In genomic region chr1:178417858-178418257, GRCh38 we compare ENCODE assay signal across 13 cellular contexts.
DNase-seq lines count a peak whose midpoint lies in the region; ATAC-seq, FAIRE-seq and TF ChIP-seq lines count a peak whose summit lies in the region.
"Had no signal": no experiment of that assay in that cellular context is flagged by ENCODE, and none has a peak within 500 bp of the region (broad histone marks: within the 10 kb centered on the region; RNA-seq: fewer than 3 reads in every experiment).

No MANE protein-coding gene starts in this region.

- no peak overlapping the region for H3K27ac Mint-ChIP-seq in astrocyte (ENCODE audit: unreplicated experiment)
- no peak overlapping the region for H3K27ac Mint-ChIP-seq in CD8-positive, alpha-beta memory T cell
- H3K27ac Mint-ChIP-seq: CD8-positive, alpha-beta T cell; dendritic cell treated with granulocyte-macrophage colony-stimulating factor and Interleukin-4, amounts not matched to agents 40 ng/mL and 50 ng/mL, for 4 days; natural killer cell treated with Interleukin-12 subunit alpha and Interleukin-12 subunit beta and Interleukin-15 and Interleukin-18, amount 100 ng/mL, for 72 hours; stimulated activated effector memory CD8-positive, alpha-beta T cell treated with anti-CD3 and anti-CD28 coated beads, Interleukin-12 subunit alpha, Interleukin-12 subunit beta, amount 100 ng/mL, for 72 hours had no signal

- DNase-seq in AG08395 (ENCODE audit: low spot score), result peak; percentile 40
- peak; percentile 58 for DNase-seq in HPDE6-E6E7 (ENCODE audit: extremely low spot score)
- DNase-seq in astrocyte (ENCODE audit: low read depth), result peak; percentile 69
- peak; percentile 9 for DNase-seq in glomerular visceral epithelial cell (ENCODE audit: extremely low spot score)
- DNase-seq in medulla oblongata (ENCODE audit: extremely low spot score), result no peak
- no peak for DNase-seq in CD8-positive, alpha-beta memory T cell
- DNase-seq: CD8-positive, alpha-beta T cell had no signal

- no peak overlapping the region for H2AFZ ChIP-seq in astrocyte (ENCODE audit: low read depth, low read length)

- H3K36me3 Mint-ChIP-seq in astrocyte (ENCODE audit: low read depth, unreplicated experiment), result no peaks in the 10 kb centered on the region
- H3K36me3 Mint-ChIP-seq in CD8-positive, alpha-beta memory T cell, result no peaks in the 10 kb centered on the region
- H3K36me3 Mint-ChIP-seq: CD8-positive, alpha-beta T cell; stimulated activated effector memory CD8-positive, alpha-beta T cell treated with anti-CD3 and anti-CD28 coated beads, Interleukin-12 subunit alpha, Interleukin-12 subunit beta, amount 100 ng/mL, for 72 hours had no signal

- no peaks in the 10 kb centered on the region for H3K27me3 ChIP-seq in astrocyte (ENCODE audit: insufficient read depth, low read length)
- no peaks in the 10 kb centered on the region for H3K27me3 ChIP-seq in CD8-positive, alpha-beta memory T cell (ENCODE audit: insufficient read depth, low read length, poor library complexity, severe bottlenecking)

- no peak overlapping the region for H3K9ac ChIP-seq in astrocyte (ENCODE audit: low read length)
- H3K9ac ChIP-seq: KMS-11 had no signal

- FAIRE-seq in astrocyte (lab: Jason Lieb, UNC), result peak; percentile 23

- H3K27ac ChIP-seq in astrocyte (ENCODE audit: low read depth, low read length), result no peak overlapping the region
- H3K27ac ChIP-seq in CD8-positive, alpha-beta memory T cell (ENCODE audit: low read depth, low read length), result no peak overlapping the region
- H3K27ac ChIP-seq: KMS-11 had no signal

- no peaks in the 10 kb centered on the region for H3K9me3 Mint-ChIP-seq in astrocyte (ENCODE audit: unreplicated experiment)
- H3K9me3 Mint-ChIP-seq in CD8-positive, alpha-beta memory T cell, result peaks cover 0 to 8% (median 0%) of the 10 kb centered on the region in 5 donors
- H3K9me3 Mint-ChIP-seq: CD8-positive, alpha-beta T cell had no signal

- no peak overlapping the region for H3K4me3 Mint-ChIP-seq in astrocyte (ENCODE audit: unreplicated experiment)
- no peak overlapping the region for H3K4me3 Mint-ChIP-seq in CD8-positive, alpha-beta memory T cell
- H3K4me3 Mint-ChIP-seq: CD8-positive, alpha-beta T cell; dendritic cell treated with granulocyte-macrophage colony-stimulating factor and Interleukin-4, amounts not matched to agents 40 ng/mL and 50 ng/mL, for 4 days; natural killer cell treated with Interleukin-12 subunit alpha and Interleukin-12 subunit beta and Interleukin-15 and Interleukin-18, amount 100 ng/mL, for 72 hours; stimulated activated effector memory CD8-positive, alpha-beta T cell treated with anti-CD3 and anti-CD28 coated beads, Interleukin-12 subunit alpha, Interleukin-12 subunit beta, amount 100 ng/mL, for 72 hours had no signal

- POLR2A ChIA-PET in CD8-positive, alpha-beta memory T cell (lab: Charles Lee), result no interaction called here

- TF ChIP-seq CTCF in astrocyte (IDR thresholded peaks at IDR 0.05; ENCODE audit: insufficient read depth, low read depth, low read length), result no peak

- no peaks in the 10 kb centered on the region for H3K9me3 ChIP-seq in astrocyte (ENCODE audit: insufficient read depth, low read depth, low read length)
- H3K9me3 ChIP-seq in CD8-positive, alpha-beta memory T cell (ENCODE audit: low read length), result no peaks in the 10 kb centered on the region

- H3K79me2 ChIP-seq in astrocyte (ENCODE audit: insufficient read depth, low read length), result peaks cover 3% of the 10 kb centered on the region

- H3K36me3 ChIP-seq in astrocyte (ENCODE audit: insufficient read depth, low read length), result no peaks in the 10 kb centered on the region
- no peaks in the 10 kb centered on the region for H3K36me3 ChIP-seq in CD8-positive, alpha-beta memory T cell (ENCODE audit: insufficient read depth, low read length)

- CTCF ChIA-PET in CD8-positive, alpha-beta memory T cell (lab: Charles Lee), result no interaction called here

- H3K4me3 ChIP-seq in astrocyte (ENCODE audit: insufficient read depth, low read depth, low read length), result no peak overlapping the region
- H3K4me3 ChIP-seq in CD8-positive, alpha-beta memory T cell (ENCODE audit: low read length), result no peak overlapping the region

- no peaks in the 10 kb centered on the region for H3K4me1 ChIP-seq in astrocyte (ENCODE audit: insufficient read depth, low read length)
- no peaks in the 10 kb centered on the region for H3K4me1 ChIP-seq in CD8-positive, alpha-beta memory T cell (ENCODE audit: insufficient read depth, low read length)

- H3K27me3 Mint-ChIP-seq in astrocyte (ENCODE audit: low read depth, unreplicated experiment), result no peaks in the 10 kb centered on the region
- peaks cover 0 to under 1% of the 10 kb centered on the region in 2 donors for H3K27me3 Mint-ChIP-seq in CD8-positive, alpha-beta memory T cell
- H3K27me3 Mint-ChIP-seq: dendritic cell treated with granulocyte-macrophage colony-stimulating factor and Interleukin-4, amounts not matched to agents 40 ng/mL and 50 ng/mL, for 4 days; natural killer cell treated with Interleukin-12 subunit alpha and Interleukin-12 subunit beta and Interleukin-15 and Interleukin-18, amount 100 ng/mL, for 72 hours had no signal

- ATAC-seq in HG03108 (IDR thresholded peaks at IDR 0.05; ENCODE audit: unreplicated experiment) (no peak), GM21825 (IDR thresholded peaks at IDR 0.05; ENCODE audit: unreplicated experiment) (no peak)
- ATAC-seq: CD8-positive, alpha-beta T cell; natural killer cell treated with Interleukin-12 subunit alpha and Interleukin-12 subunit beta and Interleukin-15 and Interleukin-18, amount 100 ng/mL, for 72 hours; stimulated activated effector memory CD8-positive, alpha-beta T cell treated with anti-CD3 and anti-CD28 coated beads, Interleukin-12 subunit alpha, Interleukin-12 subunit beta, amount 100 ng/mL, for 72 hours had no signal

- no peaks in the 10 kb centered on the region for H4K20me1 ChIP-seq in astrocyte (ENCODE audit: insufficient read depth, low read length)

- H3K4me2 ChIP-seq in astrocyte (ENCODE audit: low read length), result no peak overlapping the region
- H3K4me2 ChIP-seq: KMS-11 had no signal

- peaks cover 4% of the 10 kb centered on the region for H3K4me1 Mint-ChIP-seq in astrocyte (ENCODE audit: low read depth, unreplicated experiment)
- H3K4me1 Mint-ChIP-seq in CD8-positive, alpha-beta memory T cell, result no peaks in the 10 kb centered on the region
- H3K4me1 Mint-ChIP-seq: stimulated activated effector memory CD8-positive, alpha-beta T cell treated with anti-CD3 and anti-CD28 coated beads, Interleukin-12 subunit alpha, Interleukin-12 subunit beta, amount 100 ng/mL, for 72 hours had no signal

Comparison
In these comparisons a context has a peak if more than half of its experiments do, and no peak if none do; other contexts are left out.
1. DNase-seq: peak in AG08395 (single experiment), HPDE6-E6E7 (single experiment), astrocyte (single experiment) and glomerular visceral epithelial cell (single experiment); none in medulla oblongata (single experiment) and CD8-positive, alpha-beta memory T cell (0 of 5).